ENCODE assay signal across 21 cellular contexts in genomic region chr12:111328138-111328537, GRCh38.
"Had no signal": no experiment of that assay in that cellular context is flagged by ENCODE, and none has a peak within 500 bp of the region (broad histone marks: within the 10 kb centered on the region; RNA-seq: fewer than 3 reads in every experiment).

No MANE protein-coding gene starts in this region.

- H3K4me1 ChIP-seq: left lung, lower lobe of right lung, right atrium auricular region, sigmoid colon, tibial nerve, uterus had no signal

- H3K4me3 ChIP-seq: left lung, lower lobe of right lung, ovary, right atrium auricular region, sigmoid colon, spleen, tibial nerve, uterus had no signal

- H3K27me3 ChIP-seq: ovary, right atrium auricular region, uterus had no signal

- H3K36me3 ChIP-seq: left lung, lower lobe of right lung, ovary, right atrium auricular region, sigmoid colon, spleen, tibial nerve, uterus had no signal

- ATAC-seq: left colon; left lung; lower lobe of right lung; naive thymus-derived CD8-positive, alpha-beta T cell; stimulated activated effector memory CD8-positive, alpha-beta T cell treated with anti-CD3 and anti-CD28 coated beads, Interleukin-12 subunit alpha, Interleukin-12 subunit beta, amount 100 ng/mL, for 72 hours; stimulated activated naive CD8-positive, alpha-beta T cell treated with anti-CD3 and anti-CD28 coated beads, Interleukin-15, amount 100 ng/mL, for 72 hours had no signal

- H3K9me3 ChIP-seq: left lung, lower lobe of right lung, ovary, right atrium auricular region, sigmoid colon, spleen, tibial nerve, uterus had no signal

- H3K27ac ChIP-seq: left lung, lower lobe of right lung, ovary, right atrium auricular region, sigmoid colon, spleen, tibial nerve, uterus had no signal

- DNase-seq: hypothalamus; immature natural killer cell; kidney; left colon; left lung; lower lobe of right lung; mammary epithelial cell; mesenchymal stem cell; naive thymus-derived CD8-positive, alpha-beta T cell; ovary; sigmoid colon; small intestine; spleen; stimulated activated CD4-positive, alpha-beta T cell treated with anti-CD3 and anti-CD28 coated beads, Interleukin-4, amount 100 ng/mL, for 24 hours; stimulated activated naive CD4-positive, alpha-beta T cell treated with Interleukin-2 at 50 U/mL for 16 hours; stimulated activated naive CD8-positive, alpha-beta T cell treated with anti-CD3 and anti-CD28 coated beads, Interleukin-15, amount 100 ng/mL, for 72 hours; substantia nigra; uterus had no signal
